17 cellular contexts compared by ENCODE assay signal in genomic region chr6:5246141-5246869, GRCh38. TPM values are rescaled to one million over a fixed set of nuclear protein-coding genes. Genes with fewer than 3 reads are reported as not detected.
DNase-seq lines count a peak whose midpoint lies in the region; ATAC-seq, FAIRE-seq and TF ChIP-seq lines count a peak whose summit lies in the region.
"Had no signal": no experiment of that assay in that cellular context is flagged by ENCODE, and none has a peak within 500 bp of the region (broad histone marks: within the 10 kb centered on the region; RNA-seq: fewer than 3 reads in every experiment).

No MANE protein-coding gene starts in this region.

- no peak for DNase-seq in HepG2 (ENCODE audit: low spot score)
- no peak for DNase-seq in right lobe of liver
- DNase-seq in SJCRH30 = no peak
- no peak for DNase-seq in H1 (ENCODE audit: low read depth in 1 of 2, low spot score in 2 of 2)
- DNase-seq in upper lobe of right lung = no peak
- DNase-seq in activated CD4-positive, alpha-beta T cell treated with anti-CD3 and anti-CD28 coated beads, Interleukin-2, amount 10 ng/mL, durations not matched to agents 24 days and 14 days = no peak
- DNase-seq: Caco-2, HCEC 1CT, KG1, MG63, NCI-H2081, NCI-H345, NCI-H526 treated with DMSO at 0.1 percent for 48 hours, Right ventricle myocardium superior had no signal

- H3K36me3 Mint-ChIP-seq in activated CD4-positive, alpha-beta T cell treated with anti-CD3 and anti-CD28 coated beads, Interleukin-2, amount 10 ng/mL, durations not matched to agents 24 days and 14 days (ENCODE audit: low read depth) = peaks cover 7% of the 10 kb centered on the region

- H2BK5ac ChIP-seq in H1 (ENCODE audit: low read depth, low read length) = no peak overlapping the region; the same call in 1 of the 2 replicates

- H3K18ac ChIP-seq in H1 (ENCODE audit: extremely low read depth, low read length) = no peak overlapping the region

- no peak overlapping the region for H2BK120ac ChIP-seq in H1 (replicated peaks; ENCODE audit: low read depth, low read length)

- TF ChIP-seq POLR2A in HepG2 (IDR thresholded peaks at IDR 0.05; ENCODE audit: insufficient read depth in 1 of 2, low read depth in 2 of 2, low read length in 2 of 2) = no peak
- no peak for TF ChIP-seq POLR2A in right lobe of liver (IDR thresholded peaks at IDR 0.05)
- TF ChIP-seq POLR2A in H1 (IDR thresholded peaks at IDR 0.05; ENCODE audit: control extremely low read depth in 1 of 2, low read depth in 2 of 2, low read length in 2 of 2) = no peak

- CTCF ChIA-PET in HepG2 (lab: Yijun Ruan, JAX; ENCODE audit: low intra/inter-chr PET ratio, low total read pairs) (no interaction called here), H1 (lab: Charles Lee; ENCODE audit: partially characterized antibody) (interaction anchor here (0.7 kb wide), 1 partner anchor 26 kb away, joined by 3 read pairs; no protein-coding TSS in a partner anchor)

- H3K23me2 ChIP-seq in H1 (ENCODE audit: low read depth, low read length) = no peaks in the 10 kb centered on the region

- H3K36me3 ChIP-seq in HepG2 (replicated peaks in 1 of 2; ENCODE audit: control insufficient read depth in 1 of 2, insufficient read depth in 2 of 2, low read length in 2 of 2) (peaks cover 8 to 37% of the 10 kb centered on the region in 2 experiments), right lobe of liver (no peaks in the 10 kb centered on the region), SJCRH30 (no peaks in the 10 kb centered on the region; the same call in 1 of the 2 replicates), H1 (ENCODE audit: control insufficient read depth in 2 of 4, insufficient read depth in 4 of 4, low read length in 3 of 4) (0 out of 8 replicates have a peak, but pooled peaks cover 0 to under 1% (median 0%) of the 10 kb centered on the region in 4 experiments), upper lobe of right lung (no peaks in the 10 kb centered on the region)
- H3K36me3 ChIP-seq: MG63 had no signal

- no peak overlapping the region for H3K27ac ChIP-seq in HepG2 (ENCODE audit: extremely low read length, insufficient read depth, low read length)
- no peak overlapping the region for H3K27ac ChIP-seq in right lobe of liver
- H3K27ac ChIP-seq in SJCRH30 = peak overlapping the region; percentile 86
- peak overlapping the region; percentile 53; the same call in 1 of the 2 replicates for H3K27ac ChIP-seq in H1 (ENCODE audit: low read depth, low read length)
- H3K27ac ChIP-seq in upper lobe of right lung = no peak overlapping the region
- H3K27ac ChIP-seq: A549 had no signal

- H2BK15ac ChIP-seq in H1 (ENCODE audit: low read length) = no peak overlapping the region

- H3K14ac ChIP-seq in H1 (ENCODE audit: insufficient read length) = no peak overlapping the region

- H2AK5ac ChIP-seq in H1 (ENCODE audit: low read depth, low read length) = no peak overlapping the region

- TF ChIP-seq CTCF in HepG2 (CRISPR knock-in tag; IDR thresholded peaks at IDR 0.05) (no peak), right lobe of liver (IDR thresholded peaks at IDR 0.05) (no peak), H1 (IDR thresholded peaks at IDR 0.05; ENCODE audit: control extremely low read depth in 1 of 3, insufficient read depth in 1 of 3, low read depth in 1 of 3, low read length in 3 of 3) (no peak), upper lobe of right lung (IDR thresholded peaks at IDR 0.05) (no peak)

- in situ Hi-C loops in HepG2 (cut with HindIII; ENCODE audit: extremely low pct_ligation_motif_present, low pct_unique_long_range_greater_than_20kb) = no loop called here

- no peaks in the 10 kb centered on the region for H3K9me3 Mint-ChIP-seq in activated CD4-positive, alpha-beta T cell treated with anti-CD3 and anti-CD28 coated beads, Interleukin-2, amount 10 ng/mL, durations not matched to agents 24 days and 14 days

- H3K4me3 ChIP-seq in HepG2 (replicated peaks in 1 of 3; ENCODE audit: insufficient read depth in 1 of 3, low read depth in 2 of 3, low read length in 3 of 3) = no peak overlapping the region
- H3K4me3 ChIP-seq in right lobe of liver = no peak overlapping the region
- no peak overlapping the region for H3K4me3 ChIP-seq in SJCRH30
- H3K4me3 ChIP-seq in H1 (ENCODE audit: extremely low read depth in 1 of 4, insufficient read depth in 2 of 4, low read depth in 3 of 4, low read length in 4 of 4) = no peak overlapping the region
- no peak overlapping the region for H3K4me3 ChIP-seq in upper lobe of right lung
- H3K4me3 ChIP-seq: A549, MG63 had no signal

- BruUV-seq in HepG2 (replicated peaks; lab: Mats Ljungman, UMichigan) = no TSS peak

- H4K91ac ChIP-seq in H1 (replicated peaks; ENCODE audit: insufficient read length, low read length) = no peak overlapping the region

- H4K20me1 ChIP-seq in HepG2 (ENCODE audit: insufficient read depth, low read length) (no peaks in the 10 kb centered on the region), H1 (replicated peaks in 1 of 2; ENCODE audit: control insufficient read depth in 1 of 2, insufficient read depth in 2 of 2, low read length in 2 of 2) (peaks cover 5 to 7% of the 10 kb centered on the region in 2 experiments)

- H3K56ac ChIP-seq in H1 (replicated peaks; ENCODE audit: insufficient read length, low read depth, low read length) = no peak overlapping the region

- H3K27me3 ChIP-seq in HepG2 (ENCODE audit: control insufficient read depth in 1 of 2, insufficient read depth in 2 of 2, low read length in 2 of 2) = no peaks in the 10 kb centered on the region
- H3K27me3 ChIP-seq in right lobe of liver = no peaks in the 10 kb centered on the region
- no peaks in the 10 kb centered on the region for H3K27me3 ChIP-seq in SJCRH30
- no peaks in the 10 kb centered on the region for H3K27me3 ChIP-seq in H1 (replicated peaks in 1 of 4; ENCODE audit: control insufficient read depth in 3 of 4, extremely low read depth in 1 of 4, insufficient read depth in 3 of 4, low read length in 3 of 4)
- H3K27me3 ChIP-seq in upper lobe of right lung = no peaks in the 10 kb centered on the region
- H3K27me3 ChIP-seq: MG63 had no signal

- WGBS in HepG2 (ENCODE audit: low lambda C conversion rate) = 94% methylated on average over 7 of the region's 7 CpGs
- 91% methylated on average over 7 of the region's 7 CpGs for WGBS in right lobe of liver (ENCODE audit: insufficient coverage, low coverage, low lambda C conversion rate, missing lambda C conversion rate)
- WGBS in H1 (ENCODE audit: extremely low coverage in 1 of 2, insufficient coverage in 1 of 2, insufficient read length in 1 of 2, insufficient replicate concordance in 2 of 2, low coverage in 1 of 2, low lambda C conversion rate in 2 of 2, missing lambda C conversion rate in 1 of 2), 2 experiments = 86% methylated on average over 7 of the region's 7 CpGs; no CpG with 5 or more reads in 1 of the 2 experiments

- H3K4me1 ChIP-seq in HepG2 (ENCODE audit: insufficient read depth, low read length) (peaks cover 22% of the 10 kb centered on the region), right lobe of liver (no peaks in the 10 kb centered on the region), SJCRH30 (peaks cover 27% of the 10 kb centered on the region), H1 (replicated peaks in 1 of 4; ENCODE audit: control insufficient read depth in 3 of 4, insufficient read depth in 4 of 4, low read length in 3 of 4) (peaks cover 0 to 4% (median 1%) of the 10 kb centered on the region in 4 experiments; a peak in 2 of 7 replicates), upper lobe of right lung (no peaks in the 10 kb centered on the region)

- H2BK12ac ChIP-seq in H1 (ENCODE audit: low read depth, low read length) = no peak overlapping the region

- intact Hi-C loops in HepG2 (cut with micrococcal nuclease; ENCODE audit: unreplicated experiment) (no loop called here), right lobe of liver (cut with DNase I) (no loop called here), upper lobe of right lung (cut with DNase I) (no loop called here)
- intact Hi-C loops in activated CD4-positive, alpha-beta T cell treated with anti-CD3 and anti-CD28 coated beads, Interleukin-2, amount 10 ng/mL, durations not matched to agents 24 days and 14 days (cut with micrococcal nuclease) = no loop called here

- H4K8ac ChIP-seq in H1 (ENCODE audit: extremely low read depth, insufficient read depth, low read length) = no peak overlapping the region

- H3K27ac Mint-ChIP-seq in activated CD4-positive, alpha-beta T cell treated with anti-CD3 and anti-CD28 coated beads, Interleukin-2, amount 10 ng/mL, durations not matched to agents 24 days and 14 days = no peak overlapping the region

- H3K9me3 ChIP-seq in HepG2 (ENCODE audit: low read length) (peaks cover 2% of the 10 kb centered on the region; the same call in 1 of the 2 replicates), right lobe of liver (no peaks in the 10 kb centered on the region), SJCRH30 (replicated peaks) (no peaks in the 10 kb centered on the region), H1 (ENCODE audit: insufficient read depth in 2 of 2, low read depth in 1 of 2, low read length in 1 of 2) (peaks cover 0 to under 1% of the 10 kb centered on the region in 2 experiments; a peak in 1 of 4 replicates), upper lobe of right lung (no peaks in the 10 kb centered on the region)
- H3K9me3 ChIP-seq: A549, Caco-2, MG63 had no signal

- TF ChIP-seq RAD21 in HepG2 (CRISPR knock-in tag; IDR thresholded peaks at IDR 0.05) (no peak), H1 (IDR thresholded peaks at IDR 0.05 in 1 of 2, conservative IDR thresholded peaks at IDR 0.05 in 1 of 2; ENCODE audit: low read depth in 2 of 2, low read length in 2 of 2) (no peak)

- no peak for TF ChIP-seq EP300 in HepG2 (IDR thresholded peaks at IDR 0.05; ENCODE audit: low read depth in 2 of 2, low read length in 2 of 2)
- no peak for TF ChIP-seq EP300 in HepG2 (CRISPR knock-in tag; IDR thresholded peaks at IDR 0.05; ENCODE audit: borderline replicate concordance)
- no peak for TF ChIP-seq EP300 in H1 (IDR thresholded peaks at IDR 0.05; ENCODE audit: borderline replicate concordance in 1 of 2, low read depth in 2 of 2, low read length in 2 of 2)

- H3K9ac ChIP-seq in HepG2 (ENCODE audit: insufficient read depth, low read depth, low read length) = no peak overlapping the region
- H3K9ac ChIP-seq in H1 (replicated peaks in 1 of 4; ENCODE audit: extremely low read depth in 1 of 4, low read depth in 3 of 4, low read length in 3 of 4) = no peak overlapping the region

- FAIRE-seq in HepG2 (lab: Jason Lieb, UNC) (peak; percentile 23), H1 (lab: Jason Lieb, UNC) (no peak)
- FAIRE-seq: A549 had no signal

- H2BK20ac ChIP-seq in H1 (ENCODE audit: low read length) = no peak overlapping the region

- H3K27me3 Mint-ChIP-seq in activated CD4-positive, alpha-beta T cell treated with anti-CD3 and anti-CD28 coated beads, Interleukin-2, amount 10 ng/mL, durations not matched to agents 24 days and 14 days = no peaks in the 10 kb centered on the region

- no peak overlapping the region for H4K5ac ChIP-seq in H1 (ENCODE audit: insufficient read length, low read depth, low read length)

- H3K4me1 Mint-ChIP-seq in activated CD4-positive, alpha-beta T cell treated with anti-CD3 and anti-CD28 coated beads, Interleukin-2, amount 10 ng/mL, durations not matched to agents 24 days and 14 days = peaks cover 3% of the 10 kb centered on the region

- H3K79me1 ChIP-seq in H1 (ENCODE audit: low read depth, low read length) = peaks cover 20% of the 10 kb centered on the region

- ATAC-seq in HepG2 = no peak
- no peak for ATAC-seq in right lobe of liver
- peak; percentile 60 for ATAC-seq in upper lobe of right lung
- ATAC-seq in HG02970 (IDR thresholded peaks at IDR 0.05; ENCODE audit: low FRiP score, unreplicated experiment) = no peak
- no peak for ATAC-seq in SK-N-SH treated with all-trans-retinoic acid at 6 μM for 48 hours
- ATAC-seq: A549 had no signal

- H3K4me3 Mint-ChIP-seq in activated CD4-positive, alpha-beta T cell treated with anti-CD3 and anti-CD28 coated beads, Interleukin-2, amount 10 ng/mL, durations not matched to agents 24 days and 14 days = no peak overlapping the region

- H2AFZ ChIP-seq in HepG2 (ENCODE audit: low read length) (no peak overlapping the region), H1 (ENCODE audit: low read length) (no peak overlapping the region)

- H3K79me2 ChIP-seq in HepG2 (ENCODE audit: insufficient read depth, low read length) = peaks cover 66% of the 10 kb centered on the region
- H3K79me2 ChIP-seq in H1 (ENCODE audit: control insufficient read depth in 1 of 2, insufficient read depth in 2 of 2, low read length in 2 of 2) = peaks cover 0 to 67% of the 10 kb centered on the region in 2 experiments

- no peak overlapping the region for H3K4ac ChIP-seq in H1 (replicated peaks; ENCODE audit: insufficient read length, low read depth, low read length)

- POLR2A ChIA-PET in HepG2 (lab: Yijun Ruan, JAX) = no interaction called here
- POLR2A ChIA-PET in H1 (lab: Charles Lee; ENCODE audit: partially characterized antibody) = interaction anchor here (1.7 to 2.3 kb wide), 3 partner anchors 13 to 17 kb away, joined by 5 to 9 read pairs (median 6); partner anchors contain the start of genes FARS2 and LYRM4

- no peak overlapping the region for H3K23ac ChIP-seq in H1 (ENCODE audit: insufficient read length)

- H3K4me2 ChIP-seq in HepG2 (ENCODE audit: low read depth, low read length) (no peak overlapping the region), H1 (ENCODE audit: insufficient read depth in 1 of 2, low read depth in 2 of 2, low read length in 2 of 2) (no peak overlapping the region)
- H3K4me2 ChIP-seq: A549 had no signal

RNA-seq across cellular contexts. Expression of gene LYRM4, which starts 14.4 kb away (rescaled TPM):
- 64.6 and 80.2 TPM in 2 replicates for total RNA-seq in HepG2 (2016; rRNA removed; fragmentation: Illumina TruSeq; extraction: Trizol)
- 73.1 and 82.6 TPM in 2 replicates for total RNA-seq in HepG2 (2016; cell fraction: cytosol; rRNA removed; fragmentation: Illumina TruSeq; extraction: Trizol; ENCODE audit: low read depth)
- 63.7 and 77.9 TPM in 2 replicates for total RNA-seq in HepG2 (2016; cell fraction: insoluble cytoplasmic fraction; rRNA removed; fragmentation: Illumina TruSeq; extraction: Trizol)
- 106 and 122 TPM in 2 replicates for total RNA-seq in HepG2 (2016; cell fraction: membrane; rRNA removed; fragmentation: Illumina TruSeq; extraction: Trizol)
- total RNA-seq in HepG2 (2016; cell fraction: nucleus; rRNA removed; fragmentation: Illumina TruSeq; extraction: Trizol) = 32.6 and 33.3 TPM in 2 replicates
- polyA plus RNA-seq in HepG2 (2011; rRNA removed) = 57.0 and 67.5 TPM in 2 replicates
- polyA plus RNA-seq in HepG2 (2011; cell fraction: cytosol; rRNA removed) = 51.3 and 61.3 TPM in 2 replicates
- polyA plus RNA-seq in HepG2 (2011; cell fraction: nucleus; rRNA removed) = 14.6 and 17.6 TPM in 2 replicates
- polyA plus RNA-seq in HepG2 (2012) = 54.2 and 60.4 TPM in 2 replicates
- 97.6 and 109 TPM in 2 replicates for polyA plus RNA-seq in HepG2 (2016; cell fraction: cytosol; fragmentation: Illumina TruSeq; extraction: Trizol; ENCODE audit: low read depth)
- 80.7 and 81.4 TPM in 2 replicates for polyA plus RNA-seq in HepG2 (2016; cell fraction: insoluble cytoplasmic fraction; fragmentation: Illumina TruSeq; extraction: Trizol; ENCODE audit: low read depth)
- polyA plus RNA-seq in HepG2 (2016; cell fraction: membrane; fragmentation: Illumina TruSeq; extraction: Trizol; ENCODE audit: low read depth) = 106 and 108 TPM in 2 replicates
- 40.8 and 43.1 TPM in 2 replicates for polyA plus RNA-seq in HepG2 (2016; cell fraction: nucleus; fragmentation: Illumina TruSeq; extraction: Trizol; ENCODE audit: insufficient read depth, low read depth)
- polyA minus RNA-seq in HepG2 (2011; rRNA and poly(A)+ RNA removed; ENCODE audit: low replicate concordance) = 29.2 and 36.0 TPM in 2 replicates
- polyA minus RNA-seq in HepG2 (2011; cell fraction: cytosol; rRNA and poly(A)+ RNA removed) = 18.1 and 22.4 TPM in 2 replicates
- polyA minus RNA-seq in HepG2 (2011; cell fraction: nucleus; rRNA and poly(A)+ RNA removed) = 25.2 and 25.4 TPM in 2 replicates
- total RNA-seq in right lobe of liver = 10 to 100 TPM in 2 of 6 experiments, 1 to 10 TPM in 4; 5.7 to 11.5 (median 8.5) TPM
- 36.5 and 37.3 TPM in 2 replicates for total RNA-seq in SJCRH30 (2014; rRNA removed; shearing (Covaris generic))
- 61.3 and 62.8 TPM in 2 replicates for total RNA-seq in H1 (2021; fragmentation: NEBNext Ultra II Directional; extraction: Animal tissue kit (Norgen Biotek cat#: 25700))
- 49.2 and 56.6 TPM in 2 replicates for polyA plus RNA-seq in H1 (2011; rRNA removed)
- 50.9 TPM for polyA plus RNA-seq in H1 (2011; cell fraction: cytosol; rRNA removed)
- polyA plus RNA-seq in H1 (2011; cell fraction: nucleus; rRNA removed) = 34.2 TPM
- polyA plus RNA-seq in H1 (2012, experiment 1 of 2) = 51.0 to 69.7 TPM (median 53.0 TPM) in 4 replicates
- polyA plus RNA-seq in H1 (2012, experiment 2 of 2) = 48.4 TPM
- 34.7 TPM for polyA plus RNA-seq in H1 (2013, experiment 1 of 2)
- 36.1 TPM for polyA plus RNA-seq in H1 (2013, experiment 2 of 2)
- 46.9 and 49.6 TPM in 2 replicates for polyA minus RNA-seq in H1 (2011; rRNA and poly(A)+ RNA removed)
- polyA minus RNA-seq in H1 (2011; cell fraction: cytosol; rRNA and poly(A)+ RNA removed) = 24.0 TPM
- 17.9 TPM for polyA minus RNA-seq in H1 (2011; cell fraction: nucleus; rRNA and poly(A)+ RNA removed)
- 20.4 TPM for total RNA-seq in upper lobe of right lung
- 49.4 and 50.3 TPM in 2 replicates for total RNA-seq in activated CD4-positive, alpha-beta T cell treated with anti-CD3 and anti-CD28 coated beads, Interleukin-2, amount 10 ng/mL, durations not matched to agents 24 days and 14 days

RNA-seq across cellular contexts. Expression of gene FARS2, which starts 15.0 kb away (rescaled TPM):
- 26.0 and 28.0 TPM in 2 replicates for total RNA-seq in HepG2 (2016; rRNA removed; fragmentation: Illumina TruSeq; extraction: Trizol)
- total RNA-seq in HepG2 (2016; cell fraction: cytosol; rRNA removed; fragmentation: Illumina TruSeq; extraction: Trizol; ENCODE audit: low read depth) = 38.2 and 38.5 TPM in 2 replicates
- 24.7 and 29.3 TPM in 2 replicates for total RNA-seq in HepG2 (2016; cell fraction: insoluble cytoplasmic fraction; rRNA removed; fragmentation: Illumina TruSeq; extraction: Trizol)
- 21.6 and 25.0 TPM in 2 replicates for total RNA-seq in HepG2 (2016; cell fraction: membrane; rRNA removed; fragmentation: Illumina TruSeq; extraction: Trizol)
- total RNA-seq in HepG2 (2016; cell fraction: nucleus; rRNA removed; fragmentation: Illumina TruSeq; extraction: Trizol) = 29.9 and 30.1 TPM in 2 replicates
- 12.7 and 15.4 TPM in 2 replicates for polyA plus RNA-seq in HepG2 (2011; rRNA removed)
- 12.8 and 14.3 TPM in 2 replicates for polyA plus RNA-seq in HepG2 (2011; cell fraction: cytosol; rRNA removed)
- polyA plus RNA-seq in HepG2 (2011; cell fraction: nucleus; rRNA removed) = 8.4 and 10.7 TPM in 2 replicates
- polyA plus RNA-seq in HepG2 (2012) = 7.3 and 8.6 TPM in 2 replicates
- 6.3 and 6.7 TPM in 2 replicates for polyA plus RNA-seq in HepG2 (2016; cell fraction: cytosol; fragmentation: Illumina TruSeq; extraction: Trizol; ENCODE audit: low read depth)
- 17.7 and 22.2 TPM in 2 replicates for polyA plus RNA-seq in HepG2 (2016; cell fraction: insoluble cytoplasmic fraction; fragmentation: Illumina TruSeq; extraction: Trizol; ENCODE audit: low read depth)
- 7.8 and 8.7 TPM in 2 replicates for polyA plus RNA-seq in HepG2 (2016; cell fraction: membrane; fragmentation: Illumina TruSeq; extraction: Trizol; ENCODE audit: low read depth)
- polyA plus RNA-seq in HepG2 (2016; cell fraction: nucleus; fragmentation: Illumina TruSeq; extraction: Trizol; ENCODE audit: insufficient read depth, low read depth) = 9.7 and 11.7 TPM in 2 replicates
- 53.8 and 71.4 TPM in 2 replicates for polyA minus RNA-seq in HepG2 (2011; rRNA and poly(A)+ RNA removed; ENCODE audit: low replicate concordance)
- polyA minus RNA-seq in HepG2 (2011; cell fraction: cytosol; rRNA and poly(A)+ RNA removed) = 9.6 and 10.5 TPM in 2 replicates
- 54.6 and 59.7 TPM in 2 replicates for polyA minus RNA-seq in HepG2 (2011; cell fraction: nucleus; rRNA and poly(A)+ RNA removed)
- 10 to 100 TPM in 5 of 6 experiments, 1 to 10 TPM in 1; 7.2 to 12.9 (median 11.7) TPM for total RNA-seq in right lobe of liver
- total RNA-seq in SJCRH30 (2014; rRNA removed; shearing (Covaris generic)) = 10.5 and 12.9 TPM in 2 replicates
- total RNA-seq in H1 (2021; fragmentation: NEBNext Ultra II Directional; extraction: Animal tissue kit (Norgen Biotek cat#: 25700)) = 14.0 and 14.4 TPM in 2 replicates
- 11.7 and 13.3 TPM in 2 replicates for polyA plus RNA-seq in H1 (2011; rRNA removed)
- polyA plus RNA-seq in H1 (2011; cell fraction: cytosol; rRNA removed) = 14.4 TPM
- polyA plus RNA-seq in H1 (2011; cell fraction: nucleus; rRNA removed) = 14.6 TPM
- 10.3 to 15.7 TPM (median 12.9 TPM) in 4 replicates for polyA plus RNA-seq in H1 (2012, experiment 1 of 2)
- 16.1 TPM for polyA plus RNA-seq in H1 (2012, experiment 2 of 2)
- 6.4 TPM for polyA plus RNA-seq in H1 (2013, experiment 1 of 2)
- polyA plus RNA-seq in H1 (2013, experiment 2 of 2) = 7.1 TPM
- 40.9 and 42.5 TPM in 2 replicates for polyA minus RNA-seq in H1 (2011; rRNA and poly(A)+ RNA removed)
- polyA minus RNA-seq in H1 (2011; cell fraction: cytosol; rRNA and poly(A)+ RNA removed) = 8.9 TPM
- 51.6 TPM for polyA minus RNA-seq in H1 (2011; cell fraction: nucleus; rRNA and poly(A)+ RNA removed)
- 18.3 TPM for total RNA-seq in upper lobe of right lung
- 21.5 and 24.7 TPM in 2 replicates for total RNA-seq in activated CD4-positive, alpha-beta T cell treated with anti-CD3 and anti-CD28 coated beads, Interleukin-2, amount 10 ng/mL, durations not matched to agents 24 days and 14 days

Comparison
In these comparisons a context has a peak if more than half of its experiments do, and no peak if none do; other contexts are left out.
1. H3K27ac ChIP-seq: peak in SJCRH30 (single experiment) and H1 (single experiment); none in HepG2 (single experiment), right lobe of liver (0 of 3) and upper lobe of right lung (single experiment).